Comparison of ENCODE assay signal across 18 cellular contexts in genomic region chr2:56464613-56465012, GRCh38.
DNase-seq lines count a peak whose midpoint lies in the region; ATAC-seq and TF ChIP-seq lines count a peak whose summit lies in the region.
"Had no signal": no experiment of that assay in that cellular context is flagged by ENCODE, and none has a peak within 500 bp of the region (broad histone marks: within the 10 kb centered on the region; RNA-seq: fewer than 3 reads in every experiment).

No MANE protein-coding gene starts in this region.

- no peak for TF ChIP-seq CTCF in omental fat pad (IDR thresholded peaks at IDR 0.05)
- no peak for TF ChIP-seq CTCF in Calu3 (IDR thresholded peaks at IDR 0.05; ENCODE audit: unreplicated experiment)
- no peak for TF ChIP-seq CTCF in suprapubic skin (IDR thresholded peaks at IDR 0.05)

- no peak overlapping the region for H3K4me3 ChIP-seq in suprapubic skin
- H3K4me3 ChIP-seq: A549, BLaER1, PC-9 had no signal

- H3K27me3 Mint-ChIP-seq in Calu3 (ENCODE audit: unreplicated experiment) (no peaks in the 10 kb centered on the region), immature natural killer cell (ENCODE audit: low read depth in 3 of 3) (peaks cover 0 to 1% (median 0%) of the 10 kb centered on the region in 3 donors)
- H3K27me3 Mint-ChIP-seq: CD8-positive, alpha-beta memory T cell had no signal

- H3K9me3 ChIP-seq in suprapubic skin, result no peaks in the 10 kb centered on the region
- H3K9me3 ChIP-seq: A549, BLaER1 had no signal

- CTCF ChIA-PET in Calu3 (lab: Charles Lee), result no interaction called here

- no peaks in the 10 kb centered on the region for H3K36me3 ChIP-seq in suprapubic skin
- H3K36me3 ChIP-seq: BLaER1 had no signal

- no peak for TF ChIP-seq POLR2A in suprapubic skin (IDR thresholded peaks at IDR 0.05)

- no TSS peak for BruUV-seq in Calu3 (replicated peaks; lab: Mats Ljungman, UMichigan)

- H3K9me3 Mint-ChIP-seq in Calu3 (ENCODE audit: low read depth, unreplicated experiment) (peaks cover 3% of the 10 kb centered on the region), immature natural killer cell (peaks cover 6 to 21% (median 11%) of the 10 kb centered on the region in 6 donors)

- intact Hi-C loops in Calu3 (cut with micrococcal nuclease; ENCODE audit: unreplicated experiment), result no loop called here

- WGBS in suprapubic skin, result 100% methylated on average over 2 of the region's 2 CpGs

- DNase-seq in GM04504 (ENCODE audit: low read depth), result peak; percentile 31
- DNase-seq in SW480 (ENCODE audit: low spot score), result peak; percentile 20
- DNase-seq in fibroblast of gingiva (ENCODE audit: low read depth), result peak; percentile 10
- DNase-seq in omental fat pad (ENCODE audit: low spot score), result no peak
- DNase-seq in NCI-H526 treated with DMSO at 0.1 percent for 48 hours (lab: John Stamatoyannopoulos, UW), result no peak
- no peak for DNase-seq in Calu3
- no peak for DNase-seq in suprapubic skin (ENCODE audit: low spot score in 2 of 2)
- DNase-seq in immature natural killer cell, result no peak
- DNase-seq: CD8-positive, alpha-beta memory T cell; DMS79; NCI-H1417; NCI-H187; NCI-H2107; NCI-H524; PC-9 had no signal

- ATAC-seq in omental fat pad (ENCODE audit: low FRiP score), result peak; percentile 41
- ATAC-seq: A549 had no signal

- H3K27ac ChIP-seq in suprapubic skin, result no peak overlapping the region
- H3K27ac ChIP-seq: BLaER1, PC-9, RWPE1 had no signal

- no peaks in the 10 kb centered on the region for H3K4me1 ChIP-seq in suprapubic skin
- H3K4me1 ChIP-seq: A549, BLaER1 had no signal

- H3K36me3 Mint-ChIP-seq in Calu3 (ENCODE audit: insufficient read depth, unreplicated experiment) (no peaks in the 10 kb centered on the region), immature natural killer cell (no peaks in the 10 kb centered on the region)
- H3K36me3 Mint-ChIP-seq: CD8-positive, alpha-beta memory T cell had no signal

- TF ChIP-seq EP300 in suprapubic skin (IDR thresholded peaks at IDR 0.05), result no peak

- H3K27me3 ChIP-seq in suprapubic skin, result no peaks in the 10 kb centered on the region
- H3K27me3 ChIP-seq: BLaER1 had no signal

- no peak overlapping the region for H3K27ac Mint-ChIP-seq in Calu3 (ENCODE audit: unreplicated experiment)
- no peak overlapping the region for H3K27ac Mint-ChIP-seq in immature natural killer cell

- H3K4me3 Mint-ChIP-seq in Calu3 (ENCODE audit: low read depth, unreplicated experiment), result no peak overlapping the region
- H3K4me3 Mint-ChIP-seq in immature natural killer cell, result no peak overlapping the region
- H3K4me3 Mint-ChIP-seq: CD8-positive, alpha-beta memory T cell had no signal

- no peaks in the 10 kb centered on the region for H3K4me1 Mint-ChIP-seq in Calu3 (ENCODE audit: low read depth, unreplicated experiment)
- no peaks in the 10 kb centered on the region for H3K4me1 Mint-ChIP-seq in immature natural killer cell
- H3K4me1 Mint-ChIP-seq: CD8-positive, alpha-beta memory T cell had no signal

Comparison
In these comparisons a context has a peak if more than half of its experiments do, and no peak if none do; other contexts are left out.
1. DNase-seq: peak in GM04504 (single experiment), SW480 (single experiment) and fibroblast of gingiva (single experiment); none in omental fat pad (single experiment), NCI-H526 treated with DMSO at 0.1 percent for 48 hours (single experiment), Calu3 (single experiment), suprapubic skin (0 of 2) and immature natural killer cell (0 of 3).